8 cellular contexts compared by ENCODE assay signal in genomic region chr1:234987415-234988159, GRCh38.
DNase-seq lines count a peak whose midpoint lies in the region; ATAC-seq and TF ChIP-seq lines count a peak whose summit lies in the region.

No MANE protein-coding gene starts in this region.

- no peaks in the 10 kb centered on the region for H3K36me3 ChIP-seq in transverse colon

- H3K4me3 ChIP-seq in coronary artery (peak overlapping the region; percentile 39), transverse colon (no peak overlapping the region)

- peak; percentile 49 for ATAC-seq in GM21381 (IDR thresholded peaks at IDR 0.05; ENCODE audit: unreplicated experiment)
- ATAC-seq in HG03439 (IDR thresholded peaks at IDR 0.05; ENCODE audit: unreplicated experiment), result no peak
- no peak for ATAC-seq in HG03469 (IDR thresholded peaks at IDR 0.05; ENCODE audit: unreplicated experiment)

- TF ChIP-seq CTCF in coronary artery (IDR thresholded peaks at IDR 0.05), result no peak
- TF ChIP-seq CTCF in transverse colon (IDR thresholded peaks at IDR 0.05), result no peak

- H3K27me3 ChIP-seq in transverse colon, result no peaks in the 10 kb centered on the region

- H3K27ac ChIP-seq in coronary artery (peak overlapping the region; percentile 93 to 96), transverse colon (peak overlapping the region; percentile 84 to 91 (median 89))

- no peak for TF ChIP-seq POLR2A in transverse colon (IDR thresholded peaks at IDR 0.05)

- TF ChIP-seq EP300 in transverse colon (IDR thresholded peaks at IDR 0.05; ENCODE audit: low read depth), result no peak

- peak; percentile 84 for DNase-seq in Caki2 (ENCODE audit: low read depth)
- peak; percentile 39 for DNase-seq in NCI-H69 (lab: John Stamatoyannopoulos, UW)
- DNase-seq in coronary artery (ENCODE audit: low spot score), result peak; percentile 97
- DNase-seq in lung microvascular endothelial cell (ENCODE audit: low read depth in 2 of 2), result peak; percentile 93 to 99
- peak; percentile 68 for DNase-seq in transverse colon

- peaks cover 27 to 34% (median 30%) of the 10 kb centered on the region in 4 donors for H3K4me1 ChIP-seq in transverse colon

- H3K9me3 ChIP-seq in transverse colon, result no peaks in the 10 kb centered on the region

- intact Hi-C loops in transverse colon (cut with DNase I; ENCODE audit: low total_unique reads), result loop anchor here (5.0 to 10.0 kb wide), 2 partner anchors 375 to 453 kb away; partner anchors contain the start of gene IRF2BP2

- in situ Hi-C loops in Caki2 (cut with HindIII; ENCODE audit: low pct_unique_long_range_greater_than_20kb, low sequenced_read_pairs), result no loop called here
- in situ Hi-C loops in transverse colon (cut with MboI; ENCODE audit: low pct_ligation_motif_present in 1 of 4, low pct_unique_long_range_greater_than_20kb in 1 of 4, low sequenced_read_pairs in 3 of 4), result loop anchor here in 2 of 4 donors (10.0 kb wide), 2 partner anchors 97 to 263 kb away; no protein-coding TSS in a partner anchor

- 25 to 28% methylated on average over 5 to 14 of the region's 14 CpGs for WGBS in transverse colon (ENCODE audit: low coverage in 1 of 2), 2 donors

Comparison
In these comparisons a context has a peak if more than half of its experiments do, and no peak if none do; other contexts are left out.
1. DNase-seq: peak in every context shown above with its lines; median percentile 97 in coronary artery; 96 in lung microvascular endothelial cell; 84 in Caki2; 68 in transverse colon; 39 in NCI-H69.